ENCODE assay signal across 18 cellular contexts in genomic region chr7:101824440-101824839, GRCh38.
"Had no signal": no experiment of that assay in that cellular context is flagged by ENCODE, and none has a peak within 500 bp of the region (broad histone marks: within the 10 kb centered on the region; RNA-seq: fewer than 3 reads in every experiment).

No MANE protein-coding gene starts in this region.

- H3K36me3 Mint-ChIP-seq: activated naive CD4-positive, alpha-beta T cell treated with anti-CD3 and anti-CD28 coated beads, Interleukin-2, amount 10 ng/mL, durations not matched to agents 7 days and 5 days; natural killer cell treated with Interleukin-12 subunit alpha and Interleukin-12 subunit beta and Interleukin-15 and Interleukin-18, amount 100 ng/mL, for 72 hours had no signal

- H3K27me3 ChIP-seq: brain microvascular endothelial cell, gastroesophageal sphincter, spleen, tibial artery had no signal

- H3K9me3 ChIP-seq: gastroesophageal sphincter, spleen, tibial artery had no signal

- H3K27ac ChIP-seq: brain microvascular endothelial cell, coronary artery, tibial artery had no signal

- H3K27me3 Mint-ChIP-seq: activated CD8-positive, alpha-beta T cell treated with anti-CD3 and anti-CD28 coated beads for 36 hours; activated naive CD4-positive, alpha-beta T cell treated with anti-CD3 and anti-CD28 coated beads, Interleukin-2, amount 10 ng/mL, durations not matched to agents 7 days and 5 days; central memory CD8-positive, alpha-beta T cell; natural killer cell treated with Interleukin-12 subunit alpha and Interleukin-12 subunit beta and Interleukin-15 and Interleukin-18, amount 100 ng/mL, for 72 hours; T-cell had no signal

- ATAC-seq: activated CD8-positive, alpha-beta T cell treated with anti-CD3 and anti-CD28 coated beads for 36 hours; natural killer cell treated with Interleukin-12 subunit alpha and Interleukin-12 subunit beta and Interleukin-15 and Interleukin-18, amount 100 ng/mL, for 72 hours; T-cell had no signal

- H3K27ac Mint-ChIP-seq: activated CD4-positive, alpha-beta T cell treated with anti-CD3 and anti-CD28 coated beads, Interleukin-2, amount 10 ng/mL, durations not matched to agents 24 days and 14 days; activated CD8-positive, alpha-beta T cell treated with anti-CD3 and anti-CD28 coated beads for 36 hours; activated naive CD4-positive, alpha-beta T cell treated with anti-CD3 and anti-CD28 coated beads, Interleukin-2, amount 10 ng/mL, durations not matched to agents 7 days and 5 days; immature natural killer cell; natural killer cell treated with Interleukin-12 subunit alpha and Interleukin-12 subunit beta and Interleukin-15 and Interleukin-18, amount 100 ng/mL, for 72 hours; T-cell had no signal

- H3K36me3 ChIP-seq: brain microvascular endothelial cell, gastroesophageal sphincter, tibial artery had no signal

- H3K9me3 Mint-ChIP-seq: activated CD4-positive, alpha-beta T cell treated with anti-CD3 and anti-CD28 coated beads, Interleukin-2, amount 10 ng/mL, durations not matched to agents 24 days and 14 days; activated CD8-positive, alpha-beta T cell treated with anti-CD3 and anti-CD28 coated beads for 36 hours; activated naive CD4-positive, alpha-beta T cell treated with anti-CD3 and anti-CD28 coated beads, Interleukin-2, amount 10 ng/mL, durations not matched to agents 7 days and 5 days; central memory CD8-positive, alpha-beta T cell; immature natural killer cell; natural killer cell treated with Interleukin-12 subunit alpha and Interleukin-12 subunit beta and Interleukin-15 and Interleukin-18, amount 100 ng/mL, for 72 hours; T-cell had no signal

- H3K4me3 Mint-ChIP-seq: activated CD4-positive, alpha-beta T cell treated with anti-CD3 and anti-CD28 coated beads, Interleukin-2, amount 10 ng/mL, durations not matched to agents 24 days and 14 days; activated CD8-positive, alpha-beta T cell treated with anti-CD3 and anti-CD28 coated beads for 36 hours; activated naive CD4-positive, alpha-beta T cell treated with anti-CD3 and anti-CD28 coated beads, Interleukin-2, amount 10 ng/mL, durations not matched to agents 7 days and 5 days; central memory CD8-positive, alpha-beta T cell; immature natural killer cell; natural killer cell treated with Interleukin-12 subunit alpha and Interleukin-12 subunit beta and Interleukin-15 and Interleukin-18, amount 100 ng/mL, for 72 hours; T-cell had no signal

- DNase-seq: activated CD4-positive, alpha-beta T cell treated with anti-CD3 and anti-CD28 coated beads, Interleukin-2, amount 10 ng/mL, durations not matched to agents 24 days and 14 days; activated CD4-positive, CD25-positive, alpha-beta regulatory T cell; activated CD8-positive, alpha-beta T cell treated with anti-CD3 and anti-CD28 coated beads for 36 hours; activated effector memory CD4-positive, alpha-beta T cell treated with Interleukin-2 at 50 U/mL for 16 hours; activated naive CD4-positive, alpha-beta T cell treated with anti-CD3 and anti-CD28 coated beads, Interleukin-2, amount 10 ng/mL, durations not matched to agents 7 days and 5 days; activated T-cell treated with anti-CD3 and anti-CD28 coated beads, Interleukin-2, amount 50 U/mL, for 48 hours; brain microvascular endothelial cell; immature natural killer cell; kidney glomerular epithelial cell; nucleus accumbens; spleen; stimulated activated naive CD4-positive, alpha-beta T cell; T-cell; tibial artery had no signal

- H3K4me3 ChIP-seq: coronary artery, gastroesophageal sphincter, spleen, tibial artery had no signal

- H3K4me1 Mint-ChIP-seq: activated naive CD4-positive, alpha-beta T cell treated with anti-CD3 and anti-CD28 coated beads, Interleukin-2, amount 10 ng/mL, durations not matched to agents 7 days and 5 days had no signal
